In genomic region chr9:84493284-84493947, GRCh38 we compare ENCODE assay signal across 1 cellular context.
TF ChIP-seq lines count a peak whose summit lies in the region.

No MANE protein-coding gene starts in this region.

TF ChIP-seq in GM12878, 131 proteins besides CTCF, POLR2A, EP300 and RAD21 (continued from another document):
- TF ChIP-seq E4F1 (IDR thresholded peaks at IDR 0.05; ENCODE audit: borderline replicate concordance, partially characterized antibody) = no peak
- no peak for TF ChIP-seq POLR2AphosphoS2 (IDR thresholded peaks at IDR 0.05; ENCODE audit: low read depth, low read length)
- TF ChIP-seq SREBF1 (IDR thresholded peaks at IDR 0.05; ENCODE audit: low read length) = no peak
- TF ChIP-seq, protein P1, sequence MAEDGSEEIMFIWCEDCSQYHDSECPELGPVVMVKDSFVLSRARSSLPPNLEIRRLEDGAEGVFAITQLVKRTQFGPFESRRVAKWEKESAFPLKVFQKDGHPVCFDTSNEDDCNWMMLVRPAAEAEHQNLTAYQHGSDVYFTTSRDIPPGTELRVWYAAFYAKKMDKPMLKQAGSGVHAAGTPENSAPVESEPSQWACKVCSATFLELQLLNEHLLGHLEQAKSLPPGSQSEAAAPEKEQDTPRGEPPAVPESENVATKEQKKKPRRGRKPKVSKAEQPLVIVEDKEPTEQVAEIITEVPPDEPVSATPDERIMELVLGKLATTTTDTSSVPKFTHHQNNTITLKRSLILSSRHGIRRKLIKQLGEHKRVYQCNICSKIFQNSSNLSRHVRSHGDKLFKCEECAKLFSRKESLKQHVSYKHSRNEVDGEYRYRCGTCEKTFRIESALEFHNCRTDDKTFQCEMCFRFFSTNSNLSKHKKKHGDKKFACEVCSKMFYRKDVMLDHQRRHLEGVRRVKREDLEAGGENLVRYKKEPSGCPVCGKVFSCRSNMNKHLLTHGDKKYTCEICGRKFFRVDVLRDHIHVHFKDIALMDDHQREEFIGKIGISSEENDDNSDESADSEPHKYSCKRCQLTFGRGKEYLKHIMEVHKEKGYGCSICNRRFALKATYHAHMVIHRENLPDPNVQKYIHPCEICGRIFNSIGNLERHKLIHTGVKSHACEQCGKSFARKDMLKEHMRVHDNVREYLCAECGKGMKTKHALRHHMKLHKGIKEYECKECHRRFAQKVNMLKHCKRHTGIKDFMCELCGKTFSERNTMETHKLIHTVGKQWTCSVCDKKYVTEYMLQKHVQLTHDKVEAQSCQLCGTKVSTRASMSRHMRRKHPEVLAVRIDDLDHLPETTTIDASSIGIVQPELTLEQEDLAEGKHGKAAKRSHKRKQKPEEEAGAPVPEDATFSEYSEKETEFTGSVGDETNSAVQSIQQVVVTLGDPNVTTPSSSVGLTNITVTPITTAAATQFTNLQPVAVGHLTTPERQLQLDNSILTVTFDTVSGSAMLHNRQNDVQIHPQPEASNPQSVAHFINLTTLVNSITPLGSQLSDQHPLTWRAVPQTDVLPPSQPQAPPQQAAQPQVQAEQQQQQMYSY (CRISPR knock-in tag; IDR thresholded peaks at IDR 0.05) = no peak
- no peak for TF ChIP-seq SIX5 (IDR thresholded peaks at IDR 0.05; ENCODE audit: low read depth, low read length, severe bottlenecking)
- no peak for TF ChIP-seq RCOR1 (conservative IDR thresholded peaks at IDR 0.05; ENCODE audit: low read depth, low read length)
- no peak for TF ChIP-seq YBX1 (IDR thresholded peaks at IDR 0.05)
- no peak for TF ChIP-seq RUNX3 (IDR thresholded peaks at IDR 0.05; ENCODE audit: low read length)
- no peak for TF ChIP-seq WRNIP1 (IDR thresholded peaks at IDR 0.05; ENCODE audit: borderline replicate concordance, low read depth, low read length)
- TF ChIP-seq SIN3A (IDR thresholded peaks at IDR 0.05; ENCODE audit: low read depth, low read length) = no peak
